Comparison of ENCODE assay signal across 1 cellular context in genomic region chrX:53082773-53083616, GRCh38.
TF ChIP-seq lines count a peak whose summit lies in the region.

No MANE protein-coding gene starts in this region.

TF ChIP-seq in K562, 482 proteins besides CTCF, POLR2A, EP300 and RAD21:
- 0 out of 2 replicates have a peak, but pooled peaks have one; percentile 1 for TF ChIP-seq EGR1 (conservative IDR thresholded peaks at IDR 0.05)
- TF ChIP-seq HBP1 (CRISPR knock-in tag; IDR thresholded peaks at IDR 0.05), result no peak
- TF ChIP-seq MEF2D (tag; conservative IDR thresholded peaks at IDR 0.05; ENCODE audit: low read depth), result no peak
- TF ChIP-seq ZBTB49 (CRISPR knock-in tag; IDR thresholded peaks at IDR 0.05; ENCODE audit: borderline replicate concordance), result no peak
- TF ChIP-seq PRDM10 (IDR thresholded peaks at IDR 0.05; ENCODE audit: partially characterized antibody), result peak; percentile 73
- 0 out of 2 replicates have a peak, but pooled peaks have one; percentile 22 for TF ChIP-seq ZFX (CRISPR knock-in tag; IDR thresholded peaks at IDR 0.05)
